In genomic region chr2:23611839-23612238, GRCh38 we compare ENCODE assay signal across 34 cellular contexts.
"Had no signal": no experiment of that assay in that cellular context is flagged by ENCODE, and none has a peak within 500 bp of the region (broad histone marks: within the 10 kb centered on the region; RNA-seq: fewer than 3 reads in every experiment).

No MANE protein-coding gene starts in this region.

- DNase-seq: Karpas-422, Kasumi-1, MG63, MM.1S, MV-4-11, NCI-H1048, NCI-H1092, NCI-H1092 treated with DMSO at 0.1 percent for 48 hours, NCI-H1105, NCI-H1105 treated with DMSO at 0.1 percent for 48 hours, NCI-H1417, NCI-H1417 treated with DMSO at 0.1 percent for 48 hours, NCI-H1436, NCI-H1436 treated with DMSO at 0.1 percent for 48 hours, NCI-H146, NCI-H1694, NCI-H1694 treated with DMSO at 0.1 percent for 48 hours, NCI-H187, NCI-H187 treated with DMSO at 0.1 percent for 48 hours, NCI-H1930, NCI-H2029, NCI-H2029 treated with DMSO at 0.1 percent for 48 hours, NCI-H2081, NCI-H2081 treated with DMSO at 0.1 percent for 48 hours, NCI-H2107, NCI-H2171, NCI-H2171 treated with DMSO at 0.1 percent for 48 hours, NCI-H2227 treated with DMSO at 0.1 percent for 48 hours, NCI-H226, NCI-H345, NCI-H446, NCI-H446 treated with DMSO at 0.1 percent for 48 hours, NCI-H510A, NCI-H510A treated with DMSO at 0.1 percent for 48 hours had no signal

- H3K36me3 ChIP-seq: MG63 had no signal

- H3K4me3 ChIP-seq: MG63 had no signal
